ENCODE assay signal across 1 cellular context in genomic region chr9:136885950-136886578, GRCh38.
TF ChIP-seq lines count a peak whose summit lies in the region.

TSS of gene TRAF2 (plus strand) at chr9:136886516. CDS start at chr9:136898741, 12,225 bp downstream.

TF ChIP-seq in K562, 482 proteins besides CTCF, POLR2A, EP300 and RAD21 (continued from another document and continues in another):
- TF ChIP-seq PBX2 (CRISPR knock-in tag; IDR thresholded peaks at IDR 0.05; ENCODE audit: low read depth) (peak; percentile 96), PBX2 (tag; conservative IDR thresholded peaks at IDR 0.05; ENCODE audit: low read depth) (peak; percentile 97), MLX (CRISPR knock-in tag; conservative IDR thresholded peaks at IDR 0.05) (no peak), ZBTB12 (CRISPR knock-in tag; IDR thresholded peaks at IDR 0.05) (peak; percentile 65), BACH1 (tag; IDR thresholded peaks at IDR 0.05) (no peak), RBM15 (IDR thresholded peaks at IDR 0.05; ENCODE audit: insufficient read depth, low read length) (no peak), KHSRP (IDR thresholded peaks at IDR 0.05) (no peak), FOXO4 (CRISPR knock-in tag; IDR thresholded peaks at IDR 0.05) (0 out of 2 replicates have a peak, but pooled peaks have one; percentile 40), PHF20 (IDR thresholded peaks at IDR 0.05; ENCODE audit: partially characterized antibody) (peak; percentile 76), ZBTB9 (CRISPR knock-in tag; IDR thresholded peaks at IDR 0.05) (peak; percentile 85), THAP12 (CRISPR knock-in tag; IDR thresholded peaks at IDR 0.05) (peak; percentile 71; the same call in 1 of the 2 replicates), DLX4 (CRISPR knock-in tag; IDR thresholded peaks at IDR 0.05) (no peak), XRCC4 (IDR thresholded peaks at IDR 0.05; ENCODE audit: extremely low read depth, insufficient read depth, insufficient read length) (no peak), NELFE (IDR thresholded peaks at IDR 0.05; ENCODE audit: insufficient read depth, insufficient read length) (no peak), MEIS2 (IDR thresholded peaks at IDR 0.05; ENCODE audit: partially characterized antibody) (no peak), FOS (IDR thresholded peaks at IDR 0.05; ENCODE audit: extremely low read depth, insufficient read length) (peak; percentile 100), SMAD4 (CRISPR knock-in tag; conservative IDR thresholded peaks at IDR 0.05) (peak; percentile 49; the same call in 1 of the 2 replicates), MAZ (CRISPR knock-in tag; conservative IDR thresholded peaks at IDR 0.05 in 1 of 2, IDR thresholded peaks at IDR 0.05 in 1 of 2) (peak; percentile 49 to 59; a peak in 3 of 4 replicates), DACH1 (IDR thresholded peaks at IDR 0.05; ENCODE audit: partially characterized antibody) (no peak), CHD2 (IDR thresholded peaks at IDR 0.05; ENCODE audit: low read depth, low read length) (peak; percentile 96), CHD7 (IDR thresholded peaks at IDR 0.05; ENCODE audit: low read depth, low read length) (no peak), CXXC5 (CRISPR knock-in tag; IDR thresholded peaks at IDR 0.05) (peak; percentile 100), PHF8 (IDR thresholded peaks at IDR 0.05; ENCODE audit: borderline replicate concordance, low read length) (peak; percentile 80; the same call in 1 of the 2 replicates), NCOA4 (IDR thresholded peaks at IDR 0.05; ENCODE audit: partially characterized antibody) (no peak), GABPA (tag; conservative IDR thresholded peaks at IDR 0.05; ENCODE audit: low read depth) (peak; percentile 75), NRF1 (conservative IDR thresholded peaks at IDR 0.05 in 1 of 2, IDR thresholded peaks at IDR 0.05 in 1 of 2) (peak; percentile 71 to 79), XRCC5 (IDR thresholded peaks at IDR 0.05; ENCODE audit: low read depth, low read length) (no peak), ZBTB5 (IDR thresholded peaks at IDR 0.05) (no peak), KDM5B (IDR thresholded peaks at IDR 0.05; ENCODE audit: insufficient replicate concordance, low read depth, low read length) (peak; percentile 91), EHMT2 (IDR thresholded peaks at IDR 0.05) (no peak), CEBPG (CRISPR knock-in tag; IDR thresholded peaks at IDR 0.05) (peak; percentile 12; the same call in 1 of the 2 replicates), CEBPG (tag; conservative IDR thresholded peaks at IDR 0.05 in 1 of 2, IDR thresholded peaks at IDR 0.05 in 1 of 2) (no peak), PHTF2 (CRISPR knock-in tag; IDR thresholded peaks at IDR 0.05) (no peak), KDM2B (CRISPR knock-in tag; IDR thresholded peaks at IDR 0.05) (peak; percentile 69)
